Comparison of ENCODE assay signal across 8 cellular contexts in genomic region chr2:111905990-111906735, GRCh38.
DNase-seq lines count a peak whose midpoint lies in the region; ATAC-seq and TF ChIP-seq lines count a peak whose summit lies in the region.

No MANE protein-coding gene starts in this region.

- TF ChIP-seq CTCF in cardiac fibroblast (IDR thresholded peaks at IDR 0.05; ENCODE audit: low read depth, low read length), result no peak

- H3K27ac ChIP-seq in muscle layer of duodenum (ENCODE audit: low read length), result peak overlapping the region; percentile 65

- H3K9me3 ChIP-seq in muscle layer of duodenum (ENCODE audit: control insufficient read depth in 1 of 2, low read length in 2 of 2), result no peaks in the 10 kb centered on the region

- H3K27me3 ChIP-seq in muscle layer of duodenum (ENCODE audit: low read depth, low read length), result no peaks in the 10 kb centered on the region

- ATAC-seq in HG03280 (IDR thresholded peaks at IDR 0.05; ENCODE audit: unreplicated experiment), result peak; percentile 72
- ATAC-seq in HG02840 (IDR thresholded peaks at IDR 0.05; ENCODE audit: low FRiP score, unreplicated experiment), result no peak

- DNase-seq in EL (peak; percentile 32), cardiac fibroblast (ENCODE audit: low read depth in 2 of 2) (peak; percentile 11 to 26), activated gamma-delta T cell (lab: John Stamatoyannopoulos, UW) (no peak)
- DNase-seq in stimulated activated CD4-positive, alpha-beta T cell treated with anti-CD3 and anti-CD28 coated beads, Interleukin-15, amount 100 ng/mL, for 24 hours, result no peak
- no peak for DNase-seq in activated CD4-positive, alpha-beta T cell treated with anti-CD3 and anti-CD28 coated beads for 48 hours

- H3K4me3 ChIP-seq in cardiac fibroblast (replicated peaks in 1 of 2; ENCODE audit: low read depth in 2 of 2, low read length in 2 of 2) (no peak overlapping the region), muscle layer of duodenum (ENCODE audit: low read depth in 1 of 2, low read length in 2 of 2) (peak overlapping the region in 1 of 2 donors; percentile 13)

- H3K36me3 ChIP-seq in muscle layer of duodenum (ENCODE audit: control insufficient read depth in 1 of 2, insufficient read depth in 2 of 2, low read length in 2 of 2), result no peaks in the 10 kb centered on the region

- H3K4me1 ChIP-seq in muscle layer of duodenum (ENCODE audit: control insufficient read depth in 1 of 2, insufficient read depth in 2 of 2, low read length in 2 of 2), result peaks cover 11 to 16% of the 10 kb centered on the region in 2 donors

Comparison
In these comparisons a context has a peak if more than half of its experiments do, and no peak if none do; other contexts are left out.
1. DNase-seq: peak in EL (single experiment) and cardiac fibroblast (2 of 2); none in activated gamma-delta T cell (single experiment), stimulated activated CD4-positive, alpha-beta T cell treated with anti-CD3 and anti-CD28 coated beads, Interleukin-15, amount 100 ng/mL, for 24 hours (single experiment) and activated CD4-positive, alpha-beta T cell treated with anti-CD3 and anti-CD28 coated beads for 48 hours (single experiment).